Comparison of ENCODE assay signal across 8 cellular contexts in genomic region chr21:44818636-44819011, GRCh38. TPM values are rescaled to one million over a fixed set of nuclear protein-coding genes. Genes with fewer than 3 reads are reported as not detected.
A peak's percentile ranks its signal among the peaks of the same experiment; 100 is the strongest.
DNase-seq lines count a peak whose midpoint lies in the region; ATAC-seq and TF ChIP-seq lines count a peak whose summit lies in the region.

No MANE protein-coding gene starts in this region.

- peaks cover 32% of the 10 kb centered on the region for H3K36me3 Mint-ChIP-seq in dendritic cell treated with granulocyte-macrophage colony-stimulating factor and Interleukin-4, amounts not matched to agents 40 ng/mL and 50 ng/mL, for 4 days (ENCODE audit: low read depth)

- peaks cover 4% of the 10 kb centered on the region for H3K9me3 ChIP-seq in mucosa of stomach (ENCODE audit: control insufficient read depth, low read length)

- no peaks in the 10 kb centered on the region for H3K36me3 ChIP-seq in ACC112 (ENCODE audit: insufficient read depth, low read length)
- H3K36me3 ChIP-seq in KMS-11 (ENCODE audit: insufficient read depth) = no peaks in the 10 kb centered on the region
- no peaks in the 10 kb centered on the region for H3K36me3 ChIP-seq in mucosa of stomach (ENCODE audit: control insufficient read depth, insufficient read depth, low read length)

- no peak for DNase-seq in AG08396 (ENCODE audit: low spot score)
- no peak for DNase-seq in omental fat pad (ENCODE audit: low spot score)
- DNase-seq in HK-2 (ENCODE audit: unreplicated experiment) = no peak

- H2AFZ ChIP-seq in ACC112 (ENCODE audit: low read length, unreplicated experiment) (peak overlapping the region; percentile 80), KMS-11 (ENCODE audit: low read depth) (peak overlapping the region; percentile 81)

- H3K4me1 Mint-ChIP-seq in dendritic cell treated with granulocyte-macrophage colony-stimulating factor and Interleukin-4, amounts not matched to agents 40 ng/mL and 50 ng/mL, for 4 days (ENCODE audit: low read depth) = peaks cover 37% of the 10 kb centered on the region

- H3K27me3 Mint-ChIP-seq in dendritic cell treated with granulocyte-macrophage colony-stimulating factor and Interleukin-4, amounts not matched to agents 40 ng/mL and 50 ng/mL, for 4 days = peaks cover 13% of the 10 kb centered on the region

- H3K27me3 ChIP-seq in ACC112 (ENCODE audit: insufficient read depth, low read length) = no peaks in the 10 kb centered on the region
- peaks cover 13% of the 10 kb centered on the region; the same call in 1 of the 2 replicates for H3K27me3 ChIP-seq in KMS-11 (ENCODE audit: insufficient read depth, low read depth)
- no peaks in the 10 kb centered on the region for H3K27me3 ChIP-seq in mucosa of stomach (ENCODE audit: control insufficient read depth, insufficient read depth, low read length)

- peaks cover 38% of the 10 kb centered on the region for H3K79me2 ChIP-seq in ACC112 (ENCODE audit: control insufficient read depth, insufficient read depth, low read length, unreplicated experiment)
- H3K79me2 ChIP-seq in KMS-11 (ENCODE audit: insufficient read depth, low read depth) = peaks cover 37% of the 10 kb centered on the region

- TF ChIP-seq CTCF in KMS-11 (conservative IDR thresholded peaks at IDR 0.05; ENCODE audit: low read depth, low read length) (no peak), omental fat pad (IDR thresholded peaks at IDR 0.05) (no peak)

- H3K4me2 ChIP-seq in KMS-11 = peak overlapping the region; percentile 95

- peaks cover 31% of the 10 kb centered on the region for H3K9me3 Mint-ChIP-seq in dendritic cell treated with granulocyte-macrophage colony-stimulating factor and Interleukin-4, amounts not matched to agents 40 ng/mL and 50 ng/mL, for 4 days

- H3K4me1 ChIP-seq in ACC112 (ENCODE audit: control insufficient read depth, insufficient read depth, low read length, unreplicated experiment) = peaks cover 23% of the 10 kb centered on the region
- H3K4me1 ChIP-seq in KMS-11 (ENCODE audit: low read depth, poor library complexity, severe bottlenecking) = no peaks in the 10 kb centered on the region
- H3K4me1 ChIP-seq in mucosa of stomach (ENCODE audit: control insufficient read depth, insufficient read depth, low read length) = peaks cover 10% of the 10 kb centered on the region

- H3K4me3 ChIP-seq in ACC112 (ENCODE audit: low read depth, low read length) (peak overlapping the region; percentile 92), KMS-11 (IDR thresholded peaks at IDR 0.05; ENCODE audit: insufficient read depth, low read depth, low read length) (no peak overlapping the region), mucosa of stomach (ENCODE audit: low read length) (peak overlapping the region; percentile 41)

- ATAC-seq in omental fat pad (ENCODE audit: low FRiP score) (no peak), GM18498 (IDR thresholded peaks at IDR 0.05; ENCODE audit: unreplicated experiment) (no peak)

- peaks cover 9% of the 10 kb centered on the region; the same call in 1 of the 2 replicates for H4K20me1 ChIP-seq in KMS-11 (ENCODE audit: insufficient read depth)

- H3K27ac ChIP-seq in ACC112 (ENCODE audit: low read depth, low read length) = peak overlapping the region; percentile 56; the same call in 1 of the 2 replicates
- H3K27ac ChIP-seq in KMS-11 = peak overlapping the region; percentile 62; the same call in 1 of the 2 replicates

- intact Hi-C loops in dendritic cell treated with granulocyte-macrophage colony-stimulating factor and Interleukin-4, amounts not matched to agents 40 ng/mL and 50 ng/mL, for 4 days (cut with micrococcal nuclease) = no loop called here

- peak overlapping the region; percentile 87 for H3K9ac ChIP-seq in KMS-11
- H3K9ac ChIP-seq in mucosa of stomach (ENCODE audit: low read length) = peak overlapping the region; percentile 92

- H3K4me3 Mint-ChIP-seq in dendritic cell treated with granulocyte-macrophage colony-stimulating factor and Interleukin-4, amounts not matched to agents 40 ng/mL and 50 ng/mL, for 4 days = peak overlapping the region; percentile 71

- peak overlapping the region; percentile 77 for H3K27ac Mint-ChIP-seq in dendritic cell treated with granulocyte-macrophage colony-stimulating factor and Interleukin-4, amounts not matched to agents 40 ng/mL and 50 ng/mL, for 4 days

RNA-seq across cellular contexts. Expression of gene SUMO3, which starts 0.8 kb away (rescaled TPM):
- 10 to 100 TPM; 55.5 to 62.9 (median 60.2) TPM for total RNA-seq in omental fat pad

RNA-seq across cellular contexts. Expression of gene UBE2G2, which starts 17.0 kb away (rescaled TPM):
- total RNA-seq in omental fat pad = 100 to 1,000 TPM in 3 of 4 donors, 10 to 100 TPM in 1; 95.8 to 187 (median 103) TPM

RNA-seq across cellular contexts. Expression of gene PTTG1IP, which starts 54.9 kb away (rescaled TPM):
- total RNA-seq in omental fat pad = 100 to 1,000 TPM; 200 to 241 (median 214) TPM
